ENCODE assay signal across 8 cellular contexts in the genomic region with DNA sequence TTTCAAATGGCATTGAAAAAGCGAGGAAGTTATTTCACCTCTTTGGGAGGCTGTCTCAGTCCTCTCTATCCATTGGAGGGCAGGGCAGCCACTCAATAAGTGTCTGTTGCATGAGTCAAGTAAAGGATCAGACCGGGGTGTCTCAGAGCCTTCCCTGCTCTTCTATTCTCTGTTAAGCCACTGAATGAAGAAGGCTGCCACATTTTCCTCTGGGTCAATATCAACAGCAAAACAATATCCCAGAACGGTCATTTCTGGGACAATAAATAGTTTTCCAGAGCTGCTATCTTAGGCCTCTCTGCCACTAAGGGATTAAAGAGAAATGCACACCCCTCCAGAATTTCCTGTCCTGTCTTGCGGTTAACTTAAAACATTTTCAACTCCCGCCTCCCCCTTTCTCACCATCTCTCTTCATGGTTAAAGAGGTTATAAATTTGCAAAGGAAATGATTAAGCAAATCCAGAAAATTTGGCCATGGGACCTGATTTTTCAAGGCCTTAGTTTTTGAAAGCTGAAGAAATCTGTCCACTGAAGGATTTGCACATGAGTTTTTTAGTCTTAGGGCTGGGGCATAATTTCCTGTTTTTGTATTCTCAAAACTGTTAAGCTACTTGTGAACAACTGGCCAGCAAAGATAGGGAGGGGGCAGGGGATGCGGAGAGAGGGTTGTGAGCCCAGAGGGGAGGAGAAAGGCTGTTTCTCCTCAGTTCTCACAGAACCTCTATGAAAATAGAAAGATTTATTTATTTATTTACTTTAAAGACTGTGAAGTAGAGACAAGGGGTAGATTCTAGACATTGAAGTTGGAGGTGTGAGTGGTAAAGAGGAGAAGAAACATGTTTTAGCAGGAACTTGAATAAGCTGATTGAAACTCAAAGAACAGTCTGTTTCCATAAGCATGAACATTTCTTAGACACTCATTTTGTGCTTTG.
DNase-seq lines count a peak whose midpoint lies in the region; ATAC-seq and TF ChIP-seq lines count a peak whose summit lies in the region.

No MANE protein-coding gene starts in this region.

- no peak overlapping the region for H3K4me3 Mint-ChIP-seq in activated naive CD4-positive, alpha-beta T cell treated with anti-CD3 and anti-CD28 coated beads for 36 hours
- H3K4me3 Mint-ChIP-seq in activated B cell treated with CpG ODN at 0.5 μM for 24 hours = peak overlapping the region; percentile 60
- H3K4me3 Mint-ChIP-seq in stimulated activated memory B cell treated with anti-CD40 and anti-IgM and Interleukin-4, amounts not matched to agents 10 μg/mL and 1 μg/mL and 100 μg/mL, for 72 hours = peak overlapping the region; percentile 45

- CTCF ChIA-PET in activated naive CD4-positive, alpha-beta T cell treated with anti-CD3 and anti-CD28 coated beads for 36 hours (lab: Charles Lee) = interaction anchor here (0.7 to 2.3 kb wide), 10 partner anchors 10 to 372 kb away, joined by 3 to 10 read pairs (median 6); no protein-coding TSS in a partner anchor
- CTCF ChIA-PET in activated B cell treated with CpG ODN at 0.5 μM for 24 hours (lab: Charles Lee) = interaction anchor here (0.9 to 7.7 kb wide), 5 partner anchors 18 to 356 kb away, joined by 3 to 58 read pairs (median 3); no protein-coding TSS in a partner anchor

- intact Hi-C loops in activated naive CD4-positive, alpha-beta T cell treated with anti-CD3 and anti-CD28 coated beads for 36 hours (cut with micrococcal nuclease) = loop anchor here (1.0 to 10.0 kb wide), 4 partner anchors 8 to 1690 kb away; no protein-coding TSS in a partner anchor
- intact Hi-C loops in activated B cell treated with CpG ODN at 0.5 μM for 24 hours (cut with micrococcal nuclease) = loop anchor here (2.0 kb wide), 1 partner anchor 42 kb away; no protein-coding TSS in a partner anchor
- intact Hi-C loops in left cardiac atrium (cut with DNase I) = loop anchor here in 1 of 2 donors (5.0 kb wide), 1 partner anchor 357 kb away; no protein-coding TSS in a partner anchor

- no peaks in the 10 kb centered on the region for H3K9me3 Mint-ChIP-seq in activated naive CD4-positive, alpha-beta T cell treated with anti-CD3 and anti-CD28 coated beads for 36 hours
- no peaks in the 10 kb centered on the region for H3K9me3 Mint-ChIP-seq in activated B cell treated with CpG ODN at 0.5 μM for 24 hours
- peaks cover 4% of the 10 kb centered on the region for H3K9me3 Mint-ChIP-seq in stimulated activated memory B cell treated with anti-CD40 and anti-IgM and Interleukin-4, amounts not matched to agents 10 μg/mL and 1 μg/mL and 100 μg/mL, for 72 hours

- peak; percentile 42 for DNase-seq in activated naive CD4-positive, alpha-beta T cell treated with anti-CD3 and anti-CD28 coated beads for 36 hours
- no peak for DNase-seq in activated naive CD4-positive, alpha-beta T cell (lab: John Stamatoyannopoulos, UW)
- DNase-seq in HS-5 (ENCODE audit: low read depth) (peak; percentile 99), activated B cell treated with CpG ODN at 0.5 μM for 24 hours (no peak), left cardiac atrium (peak; percentile 57)
- DNase-seq in effector CD8-positive, alpha-beta T cell (lab: John Stamatoyannopoulos, UW) = no peak

- TF ChIP-seq CTCF in activated B cell treated with CpG ODN at 0.5 μM for 24 hours (IDR thresholded peaks at IDR 0.05) = no peak

- no peaks in the 10 kb centered on the region for H3K27me3 Mint-ChIP-seq in activated naive CD4-positive, alpha-beta T cell treated with anti-CD3 and anti-CD28 coated beads for 36 hours (ENCODE audit: low read depth)
- no peaks in the 10 kb centered on the region for H3K27me3 Mint-ChIP-seq in activated B cell treated with CpG ODN at 0.5 μM for 24 hours
- no peaks in the 10 kb centered on the region for H3K27me3 Mint-ChIP-seq in stimulated activated memory B cell treated with anti-CD40 and anti-IgM and Interleukin-4, amounts not matched to agents 10 μg/mL and 1 μg/mL and 100 μg/mL, for 72 hours

- no peaks in the 10 kb centered on the region for H3K36me3 Mint-ChIP-seq in activated naive CD4-positive, alpha-beta T cell treated with anti-CD3 and anti-CD28 coated beads for 36 hours (ENCODE audit: low read depth)
- H3K36me3 Mint-ChIP-seq in activated B cell treated with CpG ODN at 0.5 μM for 24 hours (ENCODE audit: low read depth) = no peaks in the 10 kb centered on the region
- peaks cover 6% of the 10 kb centered on the region for H3K36me3 Mint-ChIP-seq in stimulated activated memory B cell treated with anti-CD40 and anti-IgM and Interleukin-4, amounts not matched to agents 10 μg/mL and 1 μg/mL and 100 μg/mL, for 72 hours

- peak overlapping the region; percentile 42 for H3K27ac Mint-ChIP-seq in activated naive CD4-positive, alpha-beta T cell treated with anti-CD3 and anti-CD28 coated beads for 36 hours
- H3K27ac Mint-ChIP-seq in activated B cell treated with CpG ODN at 0.5 μM for 24 hours = peak overlapping the region; percentile 90
- peak overlapping the region; percentile 96 for H3K27ac Mint-ChIP-seq in stimulated activated memory B cell treated with anti-CD40 and anti-IgM and Interleukin-4, amounts not matched to agents 10 μg/mL and 1 μg/mL and 100 μg/mL, for 72 hours

- peaks cover 43% of the 10 kb centered on the region for H3K4me1 Mint-ChIP-seq in activated naive CD4-positive, alpha-beta T cell treated with anti-CD3 and anti-CD28 coated beads for 36 hours (ENCODE audit: low read depth)
- peaks cover 89% of the 10 kb centered on the region for H3K4me1 Mint-ChIP-seq in activated B cell treated with CpG ODN at 0.5 μM for 24 hours
- H3K4me1 Mint-ChIP-seq in stimulated activated memory B cell treated with anti-CD40 and anti-IgM and Interleukin-4, amounts not matched to agents 10 μg/mL and 1 μg/mL and 100 μg/mL, for 72 hours = peaks cover 79% of the 10 kb centered on the region

- POLR2A ChIA-PET in activated B cell treated with CpG ODN at 0.5 μM for 24 hours (lab: Charles Lee) = interaction anchor here (0.6 to 11.0 kb wide), 13 partner anchors 8 to 346 kb away, joined by 3 to 182 read pairs (median 5); a partner anchor contains a TSS

- ATAC-seq in activated B cell treated with CpG ODN at 0.5 μM for 24 hours (ENCODE audit: low read depth) = peak; percentile 41
- peak; percentile 72 to 85 for ATAC-seq in left cardiac atrium
- ATAC-seq in stimulated activated memory B cell treated with anti-CD40 and anti-IgM and Interleukin-4, amounts not matched to agents 10 μg/mL and 1 μg/mL and 100 μg/mL, for 72 hours = peak; percentile 70
- ATAC-seq in HG03025 (IDR thresholded peaks at IDR 0.05; ENCODE audit: low FRiP score, unreplicated experiment) = no peak

Comparison
In these comparisons a context has a peak if more than half of its experiments do, and no peak if none do; other contexts are left out.
1. DNase-seq: peak in activated naive CD4-positive, alpha-beta T cell treated with anti-CD3 and anti-CD28 coated beads for 36 hours (single experiment), HS-5 (single experiment) and left cardiac atrium (single experiment); none in activated naive CD4-positive, alpha-beta T cell (0 of 4), activated B cell treated with CpG ODN at 0.5 μM for 24 hours (single experiment) and effector CD8-positive, alpha-beta T cell (single experiment).
2. H3K27ac Mint-ChIP-seq: peak in every context shown above with its lines; median percentile 96 in stimulated activated memory B cell treated with anti-CD40 and anti-IgM and Interleukin-4, amounts not matched to agents 10 μg/mL and 1 μg/mL and 100 μg/mL, for 72 hours; 90 in activated B cell treated with CpG ODN at 0.5 μM for 24 hours; 42 in activated naive CD4-positive, alpha-beta T cell treated with anti-CD3 and anti-CD28 coated beads for 36 hours.